Comparison of ENCODE assay signal across 15 cellular contexts in the genomic region with DNA sequence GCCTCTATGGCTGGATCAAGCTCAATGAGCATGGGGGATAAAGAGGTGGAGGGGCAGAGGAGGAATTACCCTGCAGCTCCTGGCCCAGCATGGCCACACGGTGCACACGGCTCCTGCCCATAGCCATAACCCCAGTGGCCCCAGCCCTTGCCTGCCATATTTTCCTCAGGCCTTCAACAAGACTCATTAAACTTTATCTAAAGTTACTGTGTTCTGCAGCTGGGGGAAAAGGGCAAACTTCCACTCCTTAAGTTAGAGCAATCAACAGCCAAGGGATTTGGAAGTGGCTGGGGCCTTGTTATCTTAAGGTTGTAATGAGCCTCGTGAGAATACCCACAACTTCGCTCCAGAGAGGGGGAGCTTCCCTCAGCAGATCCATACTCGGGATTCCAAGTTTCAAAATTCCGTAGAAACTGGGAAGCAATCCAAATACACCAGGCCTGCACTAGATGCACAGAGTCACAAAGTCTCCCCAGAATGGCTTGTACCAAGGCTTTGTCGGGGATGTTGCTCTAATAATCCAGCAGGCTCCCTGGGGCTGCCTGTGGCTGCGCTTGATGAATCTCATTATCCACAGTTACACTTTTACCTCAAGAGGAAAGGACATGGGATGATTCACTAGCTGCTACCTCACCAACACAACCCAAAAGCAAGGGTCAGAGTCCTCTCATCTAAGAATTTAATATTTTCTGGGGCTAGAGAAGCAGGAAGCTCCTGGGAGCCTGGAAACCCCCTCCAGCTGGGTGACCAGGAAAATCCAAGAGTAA. TPM values are rescaled to one million over a fixed set of nuclear protein-coding genes. Genes with fewer than 3 reads are reported as not detected.
DNase-seq lines count a peak whose midpoint lies in the region; ATAC-seq and TF ChIP-seq lines count a peak whose summit lies in the region.
"Had no signal": no experiment of that assay in that cellular context is flagged by ENCODE, and none has a peak within 500 bp of the region (broad histone marks: within the 10 kb centered on the region; RNA-seq: fewer than 3 reads in every experiment).

No MANE protein-coding gene starts in this region.

- H4K20me1 ChIP-seq in neural progenitor cell (ENCODE audit: low read depth) = no peaks in the 10 kb centered on the region

- H3K79me2 ChIP-seq in neural progenitor cell (ENCODE audit: low read depth) = no peaks in the 10 kb centered on the region

- peaks cover 6% of the 10 kb centered on the region for H3K4me1 ChIP-seq in neural progenitor cell
- H3K4me1 ChIP-seq in lower lobe of right lung = no peaks in the 10 kb centered on the region

- no peak overlapping the region for H3K4me3 Mint-ChIP-seq in neural progenitor cell
- H3K4me3 Mint-ChIP-seq: activated CD8-positive, alpha-beta T cell treated with anti-CD3 and anti-CD28 coated beads for 36 hours; brain; neural crest cell had no signal

- no peaks in the 10 kb centered on the region for H3F3A ChIP-seq in neural progenitor cell (ENCODE audit: low read depth)

- peaks cover 2% of the 10 kb centered on the region for H3K27me3 Mint-ChIP-seq in neural progenitor cell (ENCODE audit: insufficient read depth, low read depth)
- H3K27me3 Mint-ChIP-seq: activated CD8-positive, alpha-beta T cell treated with anti-CD3 and anti-CD28 coated beads for 36 hours had no signal

- no peaks in the 10 kb centered on the region for H3K36me3 Mint-ChIP-seq in neural progenitor cell
- H3K36me3 Mint-ChIP-seq: brain had no signal

- H3K4me3 ChIP-seq in SK-N-MC = peak overlapping the region; percentile 58
- H3K4me3 ChIP-seq in fibroblast of pulmonary artery (replicated peaks; ENCODE audit: low read depth, low read length) = no peak overlapping the region
- no peak overlapping the region for H3K4me3 ChIP-seq in neural progenitor cell
- no peak overlapping the region for H3K4me3 ChIP-seq in lower lobe of right lung

- in situ Hi-C loops in ACHN (cut with HindIII; ENCODE audit: low pct_ligation_motif_present, low pct_unique_long_range_greater_than_20kb, low sequenced_read_pairs) = no loop called here

- H3K27ac Mint-ChIP-seq in neural progenitor cell = no peak overlapping the region
- H3K27ac Mint-ChIP-seq: activated CD8-positive, alpha-beta T cell treated with anti-CD3 and anti-CD28 coated beads for 36 hours; brain had no signal

- H3K9me3 Mint-ChIP-seq in neural progenitor cell = no peaks in the 10 kb centered on the region
- H3K9me3 Mint-ChIP-seq: activated CD8-positive, alpha-beta T cell treated with anti-CD3 and anti-CD28 coated beads for 36 hours; brain; neural crest cell had no signal

- H3K9ac ChIP-seq in SK-N-MC (ENCODE audit: insufficient read length) (no peak overlapping the region), neural progenitor cell (no peak overlapping the region)

- no peaks in the 10 kb centered on the region for H3K27me3 ChIP-seq in neural progenitor cell
- H3K27me3 ChIP-seq in lower lobe of right lung (ENCODE audit: low read depth) = no peaks in the 10 kb centered on the region

- H2AFZ ChIP-seq in neural progenitor cell (replicated peaks) = peak overlapping the region; percentile 27

- H3K4me2 ChIP-seq in neural progenitor cell = no peak overlapping the region

- DNase-seq in ACHN (peak; percentile 35), SK-N-MC (ENCODE audit: low read depth, low spot score) (peak; percentile 70), fibroblast of pulmonary artery (ENCODE audit: low read depth) (peak; percentile 67), neural progenitor cell (ENCODE audit: low spot score) (peak; percentile 40), lower lobe of right lung (no peak)
- DNase-seq: activated CD8-positive, alpha-beta T cell treated with anti-CD3 and anti-CD28 coated beads for 36 hours; NCI-H2081 treated with DMSO at 0.1 percent for 48 hours; substantia nigra had no signal

- ATAC-seq in HG03175 (IDR thresholded peaks at IDR 0.05; ENCODE audit: unreplicated experiment) (no peak), GM19463 (IDR thresholded peaks at IDR 0.05; ENCODE audit: unreplicated experiment) (no peak), lower lobe of right lung (no peak), HG03280 (IDR thresholded peaks at IDR 0.05; ENCODE audit: unreplicated experiment) (no peak)
- ATAC-seq: activated CD8-positive, alpha-beta T cell treated with anti-CD3 and anti-CD28 coated beads for 36 hours; SK-N-SH treated with all-trans-retinoic acid at 6 μM for 48 hours had no signal

- H3K4me1 Mint-ChIP-seq in neural progenitor cell = peaks cover 15% of the 10 kb centered on the region

- TF ChIP-seq CTCF in fibroblast of pulmonary artery (IDR thresholded peaks at IDR 0.05; ENCODE audit: low read length, missing control alignments) (no peak), neural progenitor cell (IDR thresholded peaks at IDR 0.05) (no peak), lower lobe of right lung (IDR thresholded peaks at IDR 0.05) (no peak)

- intact Hi-C loops in lower lobe of right lung (cut with DNase I) = loop anchor here (10.0 kb wide), 2 partner anchors 92 to 198 kb away; no protein-coding TSS in a partner anchor

- H3K9me3 ChIP-seq in SK-N-MC (ENCODE audit: low read depth, low read length) = no peaks in the 10 kb centered on the region
- H3K9me3 ChIP-seq in neural progenitor cell (ENCODE audit: low read depth) = no peaks in the 10 kb centered on the region
- no peaks in the 10 kb centered on the region for H3K9me3 ChIP-seq in lower lobe of right lung

- no peaks in the 10 kb centered on the region for H3K36me3 ChIP-seq in SK-N-MC (ENCODE audit: insufficient read depth, low read length)
- H3K36me3 ChIP-seq in neural progenitor cell = no peaks in the 10 kb centered on the region
- no peaks in the 10 kb centered on the region for H3K36me3 ChIP-seq in lower lobe of right lung

- peak overlapping the region; percentile 80 for H3K27ac ChIP-seq in SK-N-MC
- H3K27ac ChIP-seq in neural progenitor cell = no peak overlapping the region
- H3K27ac ChIP-seq in lower lobe of right lung = no peak overlapping the region

RNA-seq across cellular contexts. Expression of a gene that starts 13.0 kb away (rescaled TPM):
- total RNA-seq in neural progenitor cell (ENCODE audit: low replicate concordance) = not detected in 2 replicates
- total RNA-seq in lower lobe of right lung = not detected
- total RNA-seq: activated CD8-positive, alpha-beta T cell treated with anti-CD3 and anti-CD28 coated beads for 36 hours; HT1080; neural crest cell had no signal

RNA-seq across cellular contexts. Expression of a gene that starts 59.0 kb away (rescaled TPM):
- total RNA-seq in neural progenitor cell (ENCODE audit: low replicate concordance) = 9.3 and 13.3 TPM in 2 replicates
- total RNA-seq in lower lobe of right lung = 28.5 TPM
